In genomic region chr2:199329466-199329865, GRCh38 we compare ENCODE assay signal across 18 cellular contexts.
DNase-seq lines count a peak whose midpoint lies in the region; FAIRE-seq and TF ChIP-seq lines count a peak whose summit lies in the region.
"Had no signal": no experiment of that assay in that cellular context is flagged by ENCODE, and none has a peak within 500 bp of the region (broad histone marks: within the 10 kb centered on the region; RNA-seq: fewer than 3 reads in every experiment).

No MANE protein-coding gene starts in this region.

- no peak overlapping the region for H3K9ac ChIP-seq in endodermal cell (ENCODE audit: extremely low read depth, low read length, poor library complexity, severe bottlenecking)

- no peak overlapping the region for H3K4me3 ChIP-seq in A673 (ENCODE audit: low read depth, low read length, poor library complexity, severe bottlenecking)
- no peak overlapping the region for H3K4me3 ChIP-seq in astrocyte of the cerebellum (ENCODE audit: low read depth, low read length)
- no peak overlapping the region for H3K4me3 ChIP-seq in endodermal cell (ENCODE audit: low read length)

- H3K9me3 ChIP-seq in A673 (ENCODE audit: low read depth, low read length, poor library complexity, severe bottlenecking) (no peaks in the 10 kb centered on the region), endodermal cell (ENCODE audit: control insufficient read depth, low read length) (no peaks in the 10 kb centered on the region)

- H3K27me3 ChIP-seq in A673 (replicated peaks; ENCODE audit: insufficient read depth, low read depth, low read length, poor library complexity) (no peaks in the 10 kb centered on the region), endodermal cell (ENCODE audit: control insufficient read depth, insufficient read depth, low read length, poor library complexity, severe bottlenecking) (peaks cover 43% of the 10 kb centered on the region)

- no peaks in the 10 kb centered on the region for H3K9me3 Mint-ChIP-seq in endodermal cell

- no TSS peak for BruUV-seq in A673 (replicated peaks; lab: Mats Ljungman, UMichigan)

- peaks cover 2% of the 10 kb centered on the region for H3K4me1 Mint-ChIP-seq in endodermal cell

- no peak for TF ChIP-seq POLR2A in GM12891 (IDR thresholded peaks at IDR 0.05; ENCODE audit: low read depth, low read length)

- FAIRE-seq in RCC 7860 (lab: Jason Lieb, UNC) = no peak
- FAIRE-seq in GM12891 (lab: Jason Lieb, UNC) = no peak
- FAIRE-seq: A204.1 had no signal

- H3K27ac ChIP-seq in A673 (ENCODE audit: low read depth, low read length, poor library complexity, severe bottlenecking) (no peak overlapping the region), endodermal cell (ENCODE audit: low read depth, low read length) (no peak overlapping the region)
- H3K27ac ChIP-seq: RWPE1 had no signal

- CTCF ChIA-PET in A673 (lab: Charles Lee) = no interaction called here

- no peak overlapping the region for H3K27ac Mint-ChIP-seq in endodermal cell

- no peak for TF ChIP-seq CTCF in A673 (conservative IDR thresholded peaks at IDR 0.05; ENCODE audit: low read depth, low read length)
- TF ChIP-seq CTCF in astrocyte of the cerebellum (IDR thresholded peaks at IDR 0.05; ENCODE audit: low read depth, low read length, missing control alignments) = no peak
- no peak for TF ChIP-seq CTCF in endodermal cell (conservative IDR thresholded peaks at IDR 0.05)

- intact Hi-C loops in A673 (cut with micrococcal nuclease; ENCODE audit: unreplicated experiment) = no loop called here

- no peaks in the 10 kb centered on the region for H3K36me3 ChIP-seq in A673 (ENCODE audit: insufficient read depth, low read length, poor library complexity, severe bottlenecking)
- no peaks in the 10 kb centered on the region for H3K36me3 ChIP-seq in endodermal cell (ENCODE audit: control insufficient read depth, insufficient read depth, low read length)

- POLR2A ChIA-PET in A673 (lab: Charles Lee; ENCODE audit: low non-redundant PET) = no interaction called here

- no peaks in the 10 kb centered on the region for H3K4me1 ChIP-seq in A673 (ENCODE audit: insufficient read depth, low read length, poor library complexity, severe bottlenecking)
- no peaks in the 10 kb centered on the region for H3K4me1 ChIP-seq in endodermal cell (ENCODE audit: control insufficient read depth, insufficient read depth, low read length)

- no peaks in the 10 kb centered on the region for H3K27me3 Mint-ChIP-seq in endodermal cell (ENCODE audit: insufficient read depth)

- H3K4me3 Mint-ChIP-seq in endodermal cell = no peak overlapping the region

- in situ Hi-C loops in astrocyte of the cerebellum (cut with HindIII; ENCODE audit: low sequenced_read_pairs) = no loop called here

- 82 to 100% methylated on average over 2 to 5 of the region's 5 CpGs for WGBS in endodermal cell (ENCODE audit: insufficient coverage in 1 of 2, insufficient read length in 1 of 2), 2 experiments

- H3K36me3 Mint-ChIP-seq in endodermal cell (ENCODE audit: low read depth) = no peaks in the 10 kb centered on the region

- DNase-seq in A673 (ENCODE audit: low spot score) = peak; percentile 36
- peak; percentile 19 for DNase-seq in M059J (ENCODE audit: low read depth)
- peak; percentile 36 for DNase-seq in astrocyte of the cerebellum (ENCODE audit: low read depth)
- DNase-seq in fibroblast of peridontal ligament (ENCODE audit: extremely low read depth) = peak; percentile 79
- DNase-seq in RCC 7860 (ENCODE audit: low spot score) = no peak
- DNase-seq in GM12891 (ENCODE audit: insufficient read length, low spot score) = no peak
- no peak for DNase-seq in NCI-H526 treated with DMSO at 0.1 percent for 48 hours (lab: John Stamatoyannopoulos, UW)
- no peak for DNase-seq in endodermal cell
- DNase-seq: C1 segment of cervical spinal cord, EL, H7, Kasumi-1, NCI-H1436 treated with DMSO at 0.1 percent for 48 hours, NCI-H2081 treated with DMSO at 0.1 percent for 48 hours, NCI-H510A treated with DMSO at 0.1 percent for 48 hours, OCI-M1 had no signal

TF ChIP-seq in GM12891, 5 proteins besides CTCF, POLR2A, EP300 and RAD21:
- no peak for TF ChIP-seq TAF1 (IDR thresholded peaks at IDR 0.05; ENCODE audit: low read depth, low read length)
- TF ChIP-seq POU2F2 (IDR thresholded peaks at IDR 0.05; ENCODE audit: low read depth, low read length) = no peak
- no peak for TF ChIP-seq PAX5 (IDR thresholded peaks at IDR 0.05; ENCODE audit: insufficient read depth, low read length, severe bottlenecking)
- no peak for TF ChIP-seq POLR2AphosphoS5 (IDR thresholded peaks at IDR 0.05; ENCODE audit: low read depth, low read length)
- TF ChIP-seq SPI1 (IDR thresholded peaks at IDR 0.05; ENCODE audit: low read depth, low read length) = no peak

Comparison
In these comparisons a context has a peak if more than half of its experiments do, and no peak if none do; other contexts are left out.
1. DNase-seq: peak in A673 (single experiment), M059J (single experiment), astrocyte of the cerebellum (single experiment) and fibroblast of peridontal ligament (single experiment); none in RCC 7860 (single experiment), GM12891 (single experiment), NCI-H526 treated with DMSO at 0.1 percent for 48 hours (single experiment) and endodermal cell (single experiment).